Comparison of ENCODE assay signal across 11 cellular contexts in the genomic region with DNA sequence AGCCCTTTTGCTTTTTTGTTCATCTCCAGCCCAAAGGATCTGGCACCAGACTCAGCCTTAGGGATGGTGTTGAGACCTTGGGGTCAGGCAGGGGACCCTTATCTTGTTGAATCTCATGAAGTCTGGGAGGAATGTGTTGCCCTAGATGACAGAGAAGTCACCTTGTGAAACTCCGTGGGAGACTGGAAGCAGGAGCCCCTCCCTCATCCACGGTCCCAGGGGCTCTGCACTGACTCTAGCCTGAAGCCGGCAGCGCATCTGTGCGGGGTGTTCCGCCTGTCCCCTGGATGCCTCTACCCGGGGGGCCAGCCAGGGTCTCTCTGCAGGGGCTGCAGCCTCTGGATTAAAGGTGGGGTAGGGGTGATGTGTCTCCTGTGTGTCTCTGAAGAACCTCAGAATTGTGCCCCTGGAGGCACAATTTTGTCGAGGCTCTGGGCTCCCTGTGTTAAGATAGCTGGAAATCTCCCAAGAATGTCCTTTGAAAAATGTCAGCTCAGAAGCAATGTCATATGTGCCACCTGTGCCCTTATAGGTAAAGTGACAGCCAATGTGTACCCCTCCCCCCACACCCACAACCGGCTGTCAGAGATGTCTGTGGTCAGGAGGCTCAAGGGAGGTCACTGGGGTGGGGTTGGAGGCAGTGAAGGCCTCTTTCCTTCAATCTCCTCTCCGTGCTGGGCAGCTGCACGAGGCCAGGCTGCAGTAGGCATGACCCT. TPM values are rescaled to one million over a fixed set of nuclear protein-coding genes. Genes with fewer than 3 reads are reported as not detected.
DNase-seq lines count a peak whose midpoint lies in the region; ATAC-seq and TF ChIP-seq lines count a peak whose summit lies in the region.
"Had no signal": no experiment of that assay in that cellular context is flagged by ENCODE, and none has a peak within 500 bp of the region (broad histone marks: within the 10 kb centered on the region; RNA-seq: fewer than 3 reads in every experiment).

No MANE protein-coding gene starts in this region.

- in situ Hi-C loops in transverse colon (cut with MboI; ENCODE audit: low pct_ligation_motif_present in 1 of 4, low pct_unique_long_range_greater_than_20kb in 1 of 4, low sequenced_read_pairs in 3 of 4): no loop called here

- H3K27me3 ChIP-seq in muscle layer of duodenum (ENCODE audit: low read depth, low read length): no peaks in the 10 kb centered on the region
- H3K27me3 ChIP-seq in transverse colon: no peaks in the 10 kb centered on the region
- H3K27me3 ChIP-seq in body of pancreas: no peaks in the 10 kb centered on the region

- no peaks in the 10 kb centered on the region for H3K36me3 ChIP-seq in muscle layer of duodenum (ENCODE audit: control insufficient read depth in 1 of 2, insufficient read depth in 2 of 2, low read length in 2 of 2)
- no peaks in the 10 kb centered on the region for H3K36me3 ChIP-seq in transverse colon
- H3K36me3 ChIP-seq in body of pancreas (replicated peaks in 1 of 2; ENCODE audit: insufficient read depth in 1 of 2, low read depth in 2 of 2): no peaks in the 10 kb centered on the region

- TF ChIP-seq CTCF in transverse colon (IDR thresholded peaks at IDR 0.05): no peak
- TF ChIP-seq CTCF in body of pancreas (IDR thresholded peaks at IDR 0.05): no peak

- TF ChIP-seq EP300 in transverse colon (IDR thresholded peaks at IDR 0.05; ENCODE audit: low read depth): no peak

- TF ChIP-seq POLR2A in transverse colon (IDR thresholded peaks at IDR 0.05): no peak
- TF ChIP-seq POLR2A in body of pancreas (IDR thresholded peaks at IDR 0.05): no peak

- intact Hi-C loops in transverse colon (cut with DNase I; ENCODE audit: low total_unique reads): loop anchor here (1.0 kb wide), 1 partner anchor 33 kb away; no protein-coding TSS in a partner anchor
- intact Hi-C loops in body of pancreas (cut with DNase I): no loop called here

- H3K9me3 ChIP-seq in muscle layer of duodenum (ENCODE audit: control insufficient read depth in 1 of 2, low read length in 2 of 2): no peaks in the 10 kb centered on the region
- H3K9me3 ChIP-seq in transverse colon: no peaks in the 10 kb centered on the region
- no peaks in the 10 kb centered on the region for H3K9me3 ChIP-seq in body of pancreas

- ATAC-seq in body of pancreas: no peak
- ATAC-seq in GM18498 (IDR thresholded peaks at IDR 0.05; ENCODE audit: unreplicated experiment): no peak

- H3K4me3 ChIP-seq in muscle layer of duodenum (ENCODE audit: low read depth in 1 of 2, low read length in 2 of 2) (no peak overlapping the region), transverse colon (no peak overlapping the region), body of pancreas (no peak overlapping the region)

- peak; percentile 68 for DNase-seq in NCI-H82 (lab: John Stamatoyannopoulos, UW)
- DNase-seq in NCI-H82 treated with DMSO at 0.1 percent for 48 hours (lab: John Stamatoyannopoulos, UW; ENCODE audit: unreplicated experiment): no peak
- peak in 1 of 61 donors; percentile 37 for DNase-seq in caudate nucleus (lab: John Stamatoyannopoulos, UW)
- no peak for DNase-seq in transverse colon
- no peak for DNase-seq in COLO829 (ENCODE audit: low spot score)
- DNase-seq in body of pancreas: no peak
- DNase-seq: activated CD4-positive, alpha-beta memory T cell treated with anti-CD3 and anti-CD28 coated beads, Interleukin-2, amount 10 ng/mL, durations not matched to agents 7 days and 5 days; NCI-H1930; SIG-M5 had no signal

- 62% methylated on average over 6 of the region's 11 CpGs; no CpG with 5 or more reads in 1 of the 2 donors for WGBS in transverse colon (ENCODE audit: low coverage in 1 of 2), 2 donors
- WGBS in body of pancreas, 2 donors: 65 to 76% methylated on average over 7 of the region's 11 CpGs

- H3K4me1 ChIP-seq in muscle layer of duodenum (ENCODE audit: control insufficient read depth in 1 of 2, insufficient read depth in 2 of 2, low read length in 2 of 2) (peaks cover 6 to 58% of the 10 kb centered on the region in 2 donors), transverse colon (peaks cover 14 to 42% (median 22%) of the 10 kb centered on the region in 4 donors), body of pancreas (peaks cover 23% of the 10 kb centered on the region)

- peak overlapping the region; percentile 94 for H3K27ac ChIP-seq in caudate nucleus (ENCODE audit: low read depth, low read length)
- peak overlapping the region; percentile 58 for H3K27ac ChIP-seq in muscle layer of duodenum (ENCODE audit: low read length)
- H3K27ac ChIP-seq in transverse colon: peak overlapping the region; percentile 68 to 88 (median 82)
- H3K27ac ChIP-seq in body of pancreas: no peak overlapping the region

RNA-seq across cellular contexts. Expression of gene CDC42EP4, which starts 32.1 kb away (rescaled TPM):
- 10 to 100 TPM; 54.9 to 75.6 (median 69.6) TPM for total RNA-seq in transverse colon
- 10 to 100 TPM; 47.0 to 60.6 TPM for total RNA-seq in body of pancreas

Comparison
In these comparisons a context has a peak if more than half of its experiments do, and no peak if none do; other contexts are left out.
1. H3K27ac ChIP-seq: peak in caudate nucleus (single experiment), muscle layer of duodenum (single experiment) and transverse colon (4 of 4); none in body of pancreas (0 of 4).